Comparison of ENCODE assay signal across 9 cellular contexts in the genomic region with DNA sequence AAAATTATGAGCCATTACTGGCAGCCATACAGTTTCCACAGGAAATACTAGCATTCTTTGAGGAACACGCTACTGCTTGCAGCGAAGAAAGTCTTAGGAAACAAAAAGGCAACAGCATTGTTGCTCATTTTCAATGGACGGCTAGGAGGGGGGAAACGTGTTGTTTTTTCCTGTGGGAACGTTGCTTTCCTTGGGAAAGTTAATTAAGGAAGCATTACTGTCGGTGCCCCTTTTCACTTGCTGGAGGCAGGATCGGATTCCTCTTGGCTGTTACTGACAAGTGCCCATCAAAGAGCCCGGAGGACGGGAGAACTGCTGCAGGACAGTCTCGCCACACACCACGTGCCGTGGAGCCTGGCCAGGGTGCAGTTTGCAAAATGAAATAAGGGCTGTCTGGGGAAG. TPM values are rescaled to one million over a fixed set of nuclear protein-coding genes. Genes with fewer than 3 reads are reported as not detected.
A peak's percentile ranks its signal among the peaks of the same experiment; 100 is the strongest.
DNase-seq lines count a peak whose midpoint lies in the region; ATAC-seq and TF ChIP-seq lines count a peak whose summit lies in the region.
"Had no signal": no experiment of that assay in that cellular context is flagged by ENCODE, and none has a peak within 500 bp of the region (broad histone marks: within the 10 kb centered on the region; RNA-seq: fewer than 3 reads in every experiment).

No MANE protein-coding gene starts in this region.

- H3K14ac ChIP-seq in trophoblast cell (ENCODE audit: low read length) = no peak overlapping the region

- H2AK5ac ChIP-seq in trophoblast cell (ENCODE audit: low read length) = no peak overlapping the region

- peaks cover 16% of the 10 kb centered on the region for H3K27me3 ChIP-seq in trophoblast cell (ENCODE audit: insufficient read depth, low read length)

- H4K8ac ChIP-seq in trophoblast cell (ENCODE audit: low read depth, low read length) = no peak overlapping the region

- H3K36me3 ChIP-seq in trophoblast cell (ENCODE audit: control insufficient read depth in 1 of 2, insufficient read depth in 2 of 2, low read length in 2 of 2) = no peaks in the 10 kb centered on the region

- no peak overlapping the region for H4K91ac ChIP-seq in trophoblast cell (ENCODE audit: low read depth, low read length)

- peak overlapping the region; percentile 72 for H3K4me3 ChIP-seq in trophoblast cell (ENCODE audit: low read depth, low read length)

- H3K27ac ChIP-seq in trophoblast cell (ENCODE audit: low read depth, low read length) = no peak overlapping the region

- no peak overlapping the region for H2BK12ac ChIP-seq in trophoblast cell (ENCODE audit: low read length)

- H3K79me2 ChIP-seq in trophoblast cell (ENCODE audit: control insufficient read depth, insufficient read depth, low read length, poor library complexity) = no peaks in the 10 kb centered on the region

- ATAC-seq in SK-N-SH treated with all-trans-retinoic acid at 6 μM for 48 hours (peak; percentile 40; the same call in 2 of the 3 replicates), HG03378 (IDR thresholded peaks at IDR 0.05; ENCODE audit: unreplicated experiment) (no peak)

- no CpG with 5 or more reads among the region's 12 CpGs for WGBS in trophoblast cell (ENCODE audit: extremely low coverage, insufficient coverage, insufficient read length)

- H2BK120ac ChIP-seq in trophoblast cell (ENCODE audit: insufficient read depth, low read length, poor library complexity) = no peak overlapping the region

- no peaks in the 10 kb centered on the region for H3K9me3 ChIP-seq in trophoblast cell (ENCODE audit: insufficient read depth, low read depth, low read length)

- intact Hi-C loops in head of caudate nucleus (cut with DNase I) = no loop called here

- H3K79me1 ChIP-seq in trophoblast cell (ENCODE audit: low read length) = peaks cover 9% of the 10 kb centered on the region

- DNase-seq in EL (peak; percentile 34), head of caudate nucleus (peak in 26 of 42 donors; percentile 4 to 58 (median 24)), trophoblast cell (peak in 1 of 2 donors; percentile 15), GDM1 (lab: John Stamatoyannopoulos, UW) (no peak), glomerular visceral epithelial cell (ENCODE audit: extremely low spot score) (no peak)
- DNase-seq in activated effector memory CD4-positive, alpha-beta T cell treated with Interleukin-2 at 50 U/mL for 16 hours = no peak
- DNase-seq: NCI-H2171 treated with DMSO at 0.1 percent for 48 hours had no signal

- H3K4me1 ChIP-seq in trophoblast cell (ENCODE audit: control insufficient read depth in 1 of 2, insufficient read depth in 2 of 2, low read length in 2 of 2) = peaks cover 4 to 9% of the 10 kb centered on the region in 2 experiments

- peak overlapping the region; percentile 85 for H3K4me2 ChIP-seq in trophoblast cell (ENCODE audit: low read length)

- H3K18ac ChIP-seq in trophoblast cell (ENCODE audit: low read length) = no peak overlapping the region

- no peak overlapping the region for H2AFZ ChIP-seq in trophoblast cell (ENCODE audit: insufficient read depth, low read length, poor library complexity)

- no peak overlapping the region for H3K4ac ChIP-seq in trophoblast cell (ENCODE audit: low read depth, low read length)

- no peak overlapping the region for H2BK5ac ChIP-seq in trophoblast cell (ENCODE audit: low read depth, low read length, poor library complexity)

- no peak overlapping the region for H4K12ac ChIP-seq in trophoblast cell (ENCODE audit: low read depth, low read length)

- H3K9ac ChIP-seq in trophoblast cell (ENCODE audit: low read length) = peak overlapping the region; percentile 20

- no peak overlapping the region for H3K23ac ChIP-seq in trophoblast cell (ENCODE audit: low read length)

TF ChIP-seq in SK-N-SH treated with all-trans-retinoic acid at 6 μM for 48 hours, 23 proteins besides CTCF, POLR2A, EP300 and RAD21 (continues in another document):
- TF ChIP-seq, protein P1, sequence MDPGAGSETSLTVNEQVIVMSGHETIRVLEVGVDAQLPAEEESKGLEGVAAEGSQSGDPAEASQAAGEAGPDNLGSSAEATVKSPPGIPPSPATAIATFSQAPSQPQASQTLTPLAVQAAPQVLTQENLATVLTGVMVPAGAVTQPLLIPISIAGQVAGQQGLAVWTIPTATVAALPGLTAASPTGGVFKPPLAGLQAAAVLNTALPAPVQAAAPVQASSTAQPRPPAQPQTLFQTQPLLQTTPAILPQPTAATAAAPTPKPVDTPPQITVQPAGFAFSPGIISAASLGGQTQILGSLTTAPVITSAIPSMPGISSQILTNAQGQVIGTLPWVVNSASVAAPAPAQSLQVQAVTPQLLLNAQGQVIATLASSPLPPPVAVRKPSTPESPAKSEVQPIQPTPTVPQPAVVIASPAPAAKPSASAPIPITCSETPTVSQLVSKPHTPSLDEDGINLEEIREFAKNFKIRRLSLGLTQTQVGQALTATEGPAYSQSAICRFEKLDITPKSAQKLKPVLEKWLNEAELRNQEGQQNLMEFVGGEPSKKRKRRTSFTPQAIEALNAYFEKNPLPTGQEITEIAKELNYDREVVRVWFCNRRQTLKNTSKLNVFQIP (CRISPR knock-in tag; IDR thresholded peaks at IDR 0.05; ENCODE audit: borderline replicate concordance, low read depth) = no peak
- TF ChIP-seq TOX (CRISPR knock-in tag; IDR thresholded peaks at IDR 0.05; ENCODE audit: borderline replicate concordance) (no peak), ZFP30 (CRISPR knock-in tag; IDR thresholded peaks at IDR 0.05) (no peak), ZFP3 (CRISPR knock-in tag; IDR thresholded peaks at IDR 0.05) (no peak), ZNF70 (CRISPR knock-in tag; IDR thresholded peaks at IDR 0.05) (no peak), OSR1 (CRISPR knock-in tag; IDR thresholded peaks at IDR 0.05) (no peak), ESRRG (CRISPR knock-in tag; IDR thresholded peaks at IDR 0.05) (no peak), TCF4 (CRISPR knock-in tag; IDR thresholded peaks at IDR 0.05; ENCODE audit: borderline replicate concordance) (no peak), ARNTL (CRISPR knock-in tag; IDR thresholded peaks at IDR 0.05; ENCODE audit: borderline replicate concordance, low read depth) (no peak), ZC3H10 (CRISPR knock-in tag; IDR thresholded peaks at IDR 0.05) (no peak), ZNF565 (CRISPR knock-in tag; conservative IDR thresholded peaks at IDR 0.05; ENCODE audit: low read depth) (no peak), BACH2 (CRISPR knock-in tag; IDR thresholded peaks at IDR 0.05; ENCODE audit: borderline replicate concordance) (no peak), CSDC2 (CRISPR knock-in tag; IDR thresholded peaks at IDR 0.05) (no peak), GLIS3 (CRISPR knock-in tag; IDR thresholded peaks at IDR 0.05) (no peak), RARB (CRISPR knock-in tag; IDR thresholded peaks at IDR 0.05) (no peak)
- TF ChIP-seq, protein P2, sequence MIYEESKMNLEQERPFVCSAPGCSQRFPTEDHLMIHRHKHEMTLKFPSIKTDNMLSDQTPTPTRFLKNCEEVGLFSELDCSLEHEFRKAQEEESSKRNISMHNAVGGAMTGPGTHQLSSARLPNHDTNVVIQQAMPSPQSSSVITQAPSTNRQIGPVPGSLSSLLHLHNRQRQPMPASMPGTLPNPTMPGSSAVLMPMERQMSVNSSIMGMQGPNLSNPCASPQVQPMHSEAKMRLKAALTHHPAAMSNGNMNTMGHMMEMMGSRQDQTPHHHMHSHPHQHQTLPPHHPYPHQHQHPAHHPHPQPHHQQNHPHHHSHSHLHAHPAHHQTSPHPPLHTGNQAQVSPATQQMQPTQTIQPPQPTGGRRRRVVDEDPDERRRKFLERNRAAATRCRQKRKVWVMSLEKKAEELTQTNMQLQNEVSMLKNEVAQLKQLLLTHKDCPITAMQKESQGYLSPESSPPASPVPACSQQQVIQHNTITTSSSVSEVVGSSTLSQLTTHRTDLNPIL (CRISPR knock-in tag; IDR thresholded peaks at IDR 0.05; ENCODE audit: low read depth) = no peak
- TF ChIP-seq, protein P3, sequence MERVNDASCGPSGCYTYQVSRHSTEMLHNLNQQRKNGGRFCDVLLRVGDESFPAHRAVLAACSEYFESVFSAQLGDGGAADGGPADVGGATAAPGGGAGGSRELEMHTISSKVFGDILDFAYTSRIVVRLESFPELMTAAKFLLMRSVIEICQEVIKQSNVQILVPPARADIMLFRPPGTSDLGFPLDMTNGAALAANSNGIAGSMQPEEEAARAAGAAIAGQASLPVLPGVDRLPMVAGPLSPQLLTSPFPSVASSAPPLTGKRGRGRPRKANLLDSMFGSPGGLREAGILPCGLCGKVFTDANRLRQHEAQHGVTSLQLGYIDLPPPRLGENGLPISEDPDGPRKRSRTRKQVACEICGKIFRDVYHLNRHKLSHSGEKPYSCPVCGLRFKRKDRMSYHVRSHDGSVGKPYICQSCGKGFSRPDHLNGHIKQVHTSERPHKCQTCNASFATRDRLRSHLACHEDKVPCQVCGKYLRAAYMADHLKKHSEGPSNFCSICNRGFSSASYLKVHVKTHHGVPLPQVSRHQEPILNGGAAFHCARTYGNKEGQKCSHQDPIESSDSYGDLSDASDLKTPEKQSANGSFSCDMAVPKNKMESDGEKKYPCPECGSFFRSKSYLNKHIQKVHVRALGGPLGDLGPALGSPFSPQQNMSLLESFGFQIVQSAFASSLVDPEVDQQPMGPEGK (CRISPR knock-in tag; IDR thresholded peaks at IDR 0.05; ENCODE audit: borderline replicate concordance) = no peak
- TF ChIP-seq, protein P4, sequence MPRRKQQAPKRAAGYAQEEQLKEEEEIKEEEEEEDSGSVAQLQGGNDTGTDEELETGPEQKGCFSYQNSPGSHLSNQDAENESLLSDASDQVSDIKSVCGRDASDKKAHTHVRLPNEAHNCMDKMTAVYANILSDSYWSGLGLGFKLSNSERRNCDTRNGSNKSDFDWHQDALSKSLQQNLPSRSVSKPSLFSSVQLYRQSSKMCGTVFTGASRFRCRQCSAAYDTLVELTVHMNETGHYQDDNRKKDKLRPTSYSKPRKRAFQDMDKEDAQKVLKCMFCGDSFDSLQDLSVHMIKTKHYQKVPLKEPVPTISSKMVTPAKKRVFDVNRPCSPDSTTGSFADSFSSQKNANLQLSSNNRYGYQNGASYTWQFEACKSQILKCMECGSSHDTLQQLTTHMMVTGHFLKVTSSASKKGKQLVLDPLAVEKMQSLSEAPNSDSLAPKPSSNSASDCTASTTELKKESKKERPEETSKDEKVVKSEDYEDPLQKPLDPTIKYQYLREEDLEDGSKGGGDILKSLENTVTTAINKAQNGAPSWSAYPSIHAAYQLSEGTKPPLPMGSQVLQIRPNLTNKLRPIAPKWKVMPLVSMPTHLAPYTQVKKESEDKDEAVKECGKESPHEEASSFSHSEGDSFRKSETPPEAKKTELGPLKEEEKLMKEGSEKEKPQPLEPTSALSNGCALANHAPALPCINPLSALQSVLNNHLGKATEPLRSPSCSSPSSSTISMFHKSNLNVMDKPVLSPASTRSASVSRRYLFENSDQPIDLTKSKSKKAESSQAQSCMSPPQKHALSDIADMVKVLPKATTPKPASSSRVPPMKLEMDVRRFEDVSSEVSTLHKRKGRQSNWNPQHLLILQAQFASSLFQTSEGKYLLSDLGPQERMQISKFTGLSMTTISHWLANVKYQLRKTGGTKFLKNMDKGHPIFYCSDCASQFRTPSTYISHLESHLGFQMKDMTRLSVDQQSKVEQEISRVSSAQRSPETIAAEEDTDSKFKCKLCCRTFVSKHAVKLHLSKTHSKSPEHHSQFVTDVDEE (CRISPR knock-in tag; IDR thresholded peaks at IDR 0.05) = no peak

RNA-seq across cellular contexts. Expression of a gene that starts 1.0 kb away (rescaled TPM):
- 17.6 and 18.4 TPM in 2 replicates for polyA plus RNA-seq in trophoblast cell (2013)

Comparison
In these comparisons a context has a peak if more than half of its experiments do, and no peak if none do; other contexts are left out.
1. DNase-seq: peak in EL (single experiment) and head of caudate nucleus (26 of 42); none in GDM1 (single experiment), glomerular visceral epithelial cell (single experiment) and activated effector memory CD4-positive, alpha-beta T cell treated with Interleukin-2 at 50 U/mL for 16 hours (single experiment).